Comparison of ENCODE assay signal across 1 cellular context in the genomic region with DNA sequence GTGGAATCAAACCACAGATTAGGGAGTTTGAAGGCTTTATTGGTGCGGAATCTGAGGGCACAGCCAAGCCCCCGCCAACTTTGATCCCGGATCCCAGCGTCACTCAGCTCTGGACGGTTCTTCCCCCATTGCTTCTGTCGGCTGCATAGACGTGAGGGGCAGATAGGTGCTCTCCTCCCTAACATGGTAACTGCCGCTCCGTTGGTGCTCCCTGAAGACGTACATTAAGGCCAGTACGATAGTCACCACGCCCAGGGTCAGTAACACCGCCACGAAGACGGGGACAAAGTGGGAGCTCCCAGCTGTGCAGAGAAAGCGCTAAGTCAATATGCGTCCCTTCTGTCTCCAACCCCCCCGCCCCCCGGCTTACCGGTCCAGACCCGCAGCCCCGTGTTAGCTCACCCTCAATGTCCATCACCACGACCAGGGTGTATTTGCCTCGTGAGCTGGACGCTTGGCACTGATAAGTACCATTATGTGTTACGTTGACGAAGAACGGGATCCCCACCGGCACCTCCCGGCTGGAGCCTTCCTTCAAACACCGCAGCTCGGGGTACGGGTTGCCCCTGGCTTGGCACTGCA.
TF ChIP-seq lines count a peak whose summit lies in the region.

No MANE protein-coding gene starts in this region.

TF ChIP-seq in H1, 55 proteins besides CTCF, POLR2A, EP300 and RAD21:
- no peak for TF ChIP-seq RXRA (IDR thresholded peaks at IDR 0.05; ENCODE audit: insufficient read depth, low read depth, low read length)
- TF ChIP-seq EZH2 (IDR thresholded peaks at IDR 0.05; ENCODE audit: low read depth, low read length, severe bottlenecking) = no peak
- TF ChIP-seq ZNF274 (IDR thresholded peaks at IDR 0.05; ENCODE audit: borderline replicate concordance, extremely low read depth, low read length) = no peak
- 0 out of 2 replicates have a peak, but pooled peaks have one; percentile 14 for TF ChIP-seq BACH1 (IDR thresholded peaks at IDR 0.05; ENCODE audit: low read length)
- TF ChIP-seq YY1 (IDR thresholded peaks at IDR 0.05; ENCODE audit: low read depth, low read length) = no peak
- TF ChIP-seq CBX5 (IDR thresholded peaks at IDR 0.05; ENCODE audit: low read depth, low read length) = no peak
- no peak for TF ChIP-seq PHF8 (conservative IDR thresholded peaks at IDR 0.05; ENCODE audit: low read depth, low read length)
- no peak for TF ChIP-seq KDM5A (IDR thresholded peaks at IDR 0.05; ENCODE audit: low read length)
- TF ChIP-seq HDAC6 (IDR thresholded peaks at IDR 0.05; ENCODE audit: low read depth, low read length) = no peak
- TF ChIP-seq SAP30 (IDR thresholded peaks at IDR 0.05; ENCODE audit: insufficient read depth, insufficient replicate concordance, low read length) = no peak
- no peak for TF ChIP-seq TCF12 (IDR thresholded peaks at IDR 0.05; ENCODE audit: low read depth, low read length)
- TF ChIP-seq, protein P1, sequence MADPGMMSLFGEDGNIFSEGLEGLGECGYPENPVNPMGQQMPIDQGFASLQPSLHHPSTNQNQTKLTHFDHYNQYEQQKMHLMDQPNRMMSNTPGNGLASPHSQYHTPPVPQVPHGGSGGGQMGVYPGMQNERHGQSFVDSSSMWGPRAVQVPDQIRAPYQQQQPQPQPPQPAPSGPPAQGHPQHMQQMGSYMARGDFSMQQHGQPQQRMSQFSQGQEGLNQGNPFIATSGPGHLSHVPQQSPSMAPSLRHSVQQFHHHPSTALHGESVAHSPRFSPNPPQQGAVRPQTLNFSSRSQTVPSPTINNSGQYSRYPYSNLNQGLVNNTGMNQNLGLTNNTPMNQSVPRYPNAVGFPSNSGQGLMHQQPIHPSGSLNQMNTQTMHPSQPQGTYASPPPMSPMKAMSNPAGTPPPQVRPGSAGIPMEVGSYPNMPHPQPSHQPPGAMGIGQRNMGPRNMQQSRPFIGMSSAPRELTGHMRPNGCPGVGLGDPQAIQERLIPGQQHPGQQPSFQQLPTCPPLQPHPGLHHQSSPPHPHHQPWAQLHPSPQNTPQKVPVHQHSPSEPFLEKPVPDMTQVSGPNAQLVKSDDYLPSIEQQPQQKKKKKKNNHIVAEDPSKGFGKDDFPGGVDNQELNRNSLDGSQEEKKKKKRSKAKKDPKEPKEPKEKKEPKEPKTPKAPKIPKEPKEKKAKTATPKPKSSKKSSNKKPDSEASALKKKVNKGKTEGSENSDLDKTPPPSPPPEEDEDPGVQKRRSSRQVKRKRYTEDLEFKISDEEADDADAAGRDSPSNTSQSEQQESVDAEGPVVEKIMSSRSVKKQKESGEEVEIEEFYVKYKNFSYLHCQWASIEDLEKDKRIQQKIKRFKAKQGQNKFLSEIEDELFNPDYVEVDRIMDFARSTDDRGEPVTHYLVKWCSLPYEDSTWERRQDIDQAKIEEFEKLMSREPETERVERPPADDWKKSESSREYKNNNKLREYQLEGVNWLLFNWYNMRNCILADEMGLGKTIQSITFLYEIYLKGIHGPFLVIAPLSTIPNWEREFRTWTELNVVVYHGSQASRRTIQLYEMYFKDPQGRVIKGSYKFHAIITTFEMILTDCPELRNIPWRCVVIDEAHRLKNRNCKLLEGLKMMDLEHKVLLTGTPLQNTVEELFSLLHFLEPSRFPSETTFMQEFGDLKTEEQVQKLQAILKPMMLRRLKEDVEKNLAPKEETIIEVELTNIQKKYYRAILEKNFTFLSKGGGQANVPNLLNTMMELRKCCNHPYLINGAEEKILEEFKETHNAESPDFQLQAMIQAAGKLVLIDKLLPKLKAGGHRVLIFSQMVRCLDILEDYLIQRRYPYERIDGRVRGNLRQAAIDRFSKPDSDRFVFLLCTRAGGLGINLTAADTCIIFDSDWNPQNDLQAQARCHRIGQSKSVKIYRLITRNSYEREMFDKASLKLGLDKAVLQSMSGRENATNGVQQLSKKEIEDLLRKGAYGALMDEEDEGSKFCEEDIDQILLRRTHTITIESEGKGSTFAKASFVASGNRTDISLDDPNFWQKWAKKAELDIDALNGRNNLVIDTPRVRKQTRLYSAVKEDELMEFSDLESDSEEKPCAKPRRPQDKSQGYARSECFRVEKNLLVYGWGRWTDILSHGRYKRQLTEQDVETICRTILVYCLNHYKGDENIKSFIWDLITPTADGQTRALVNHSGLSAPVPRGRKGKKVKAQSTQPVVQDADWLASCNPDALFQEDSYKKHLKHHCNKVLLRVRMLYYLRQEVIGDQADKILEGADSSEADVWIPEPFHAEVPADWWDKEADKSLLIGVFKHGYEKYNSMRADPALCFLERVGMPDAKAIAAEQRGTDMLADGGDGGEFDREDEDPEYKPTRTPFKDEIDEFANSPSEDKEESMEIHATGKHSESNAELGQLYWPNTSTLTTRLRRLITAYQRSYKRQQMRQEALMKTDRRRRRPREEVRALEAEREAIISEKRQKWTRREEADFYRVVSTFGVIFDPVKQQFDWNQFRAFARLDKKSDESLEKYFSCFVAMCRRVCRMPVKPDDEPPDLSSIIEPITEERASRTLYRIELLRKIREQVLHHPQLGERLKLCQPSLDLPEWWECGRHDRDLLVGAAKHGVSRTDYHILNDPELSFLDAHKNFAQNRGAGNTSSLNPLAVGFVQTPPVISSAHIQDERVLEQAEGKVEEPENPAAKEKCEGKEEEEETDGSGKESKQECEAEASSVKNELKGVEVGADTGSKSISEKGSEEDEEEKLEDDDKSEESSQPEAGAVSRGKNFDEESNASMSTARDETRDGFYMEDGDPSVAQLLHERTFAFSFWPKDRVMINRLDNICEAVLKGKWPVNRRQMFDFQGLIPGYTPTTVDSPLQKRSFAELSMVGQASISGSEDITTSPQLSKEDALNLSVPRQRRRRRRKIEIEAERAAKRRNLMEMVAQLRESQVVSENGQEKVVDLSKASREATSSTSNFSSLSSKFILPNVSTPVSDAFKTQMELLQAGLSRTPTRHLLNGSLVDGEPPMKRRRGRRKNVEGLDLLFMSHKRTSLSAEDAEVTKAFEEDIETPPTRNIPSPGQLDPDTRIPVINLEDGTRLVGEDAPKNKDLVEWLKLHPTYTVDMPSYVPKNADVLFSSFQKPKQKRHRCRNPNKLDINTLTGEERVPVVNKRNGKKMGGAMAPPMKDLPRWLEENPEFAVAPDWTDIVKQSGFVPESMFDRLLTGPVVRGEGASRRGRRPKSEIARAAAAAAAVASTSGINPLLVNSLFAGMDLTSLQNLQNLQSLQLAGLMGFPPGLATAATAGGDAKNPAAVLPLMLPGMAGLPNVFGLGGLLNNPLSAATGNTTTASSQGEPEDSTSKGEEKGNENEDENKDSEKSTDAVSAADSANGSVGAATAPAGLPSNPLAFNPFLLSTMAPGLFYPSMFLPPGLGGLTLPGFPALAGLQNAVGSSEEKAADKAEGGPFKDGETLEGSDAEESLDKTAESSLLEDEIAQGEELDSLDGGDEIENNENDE (IDR thresholded peaks at IDR 0.05; ENCODE audit: insufficient replicate concordance, low read length) = no peak
- TF ChIP-seq CREB1 (IDR thresholded peaks at IDR 0.05) = peak; percentile 43; the same call in 1 of the 2 replicates
